Comparison of ENCODE assay signal across 11 cellular contexts in genomic region chr9:77846957-77847574, GRCh38.
DNase-seq lines count a peak whose midpoint lies in the region; ATAC-seq and TF ChIP-seq lines count a peak whose summit lies in the region.
"Had no signal": no experiment of that assay in that cellular context is flagged by ENCODE, and none has a peak within 500 bp of the region (broad histone marks: within the 10 kb centered on the region; RNA-seq: fewer than 3 reads in every experiment).

No MANE protein-coding gene starts in this region.

- TF ChIP-seq CTCF in DND-41 (IDR thresholded peaks at IDR 0.05; ENCODE audit: borderline replicate concordance, extremely low read depth, low read length, poor library complexity, severe bottlenecking) (no peak), SK-N-SH (IDR thresholded peaks at IDR 0.05) (no peak), esophagus muscularis mucosa (IDR thresholded peaks at IDR 0.05) (no peak), parathyroid adenoma (IDR thresholded peaks at IDR 0.05) (no peak)

- TF ChIP-seq EP300 in SK-N-SH (IDR thresholded peaks at IDR 0.05; ENCODE audit: borderline replicate concordance in 1 of 2, low read depth in 1 of 2, low read length in 1 of 2) = no peak
- no peak for TF ChIP-seq EP300 in esophagus muscularis mucosa (IDR thresholded peaks at IDR 0.05)

- no peaks in the 10 kb centered on the region for H3K9me2 ChIP-seq in SK-N-SH

- CTCF ChIA-PET in SK-N-SH (lab: Yijun Ruan, JAX) = no interaction called here
- CTCF ChIA-PET in activated CD4-positive, alpha-beta T cell treated with anti-CD3 and anti-CD28 coated beads for 36 hours (lab: Charles Lee) = interaction anchor here (1.0 to 1.1 kb wide), 2 partner anchors 8 to 9 kb away, joined by 3 read pairs; no protein-coding TSS in a partner anchor

- intact Hi-C loops in esophagus muscularis mucosa (cut with DNase I) = no loop called here
- intact Hi-C loops in activated CD4-positive, alpha-beta T cell treated with anti-CD3 and anti-CD28 coated beads for 36 hours (cut with DNase I, micrococcal nuclease) = loop anchor here in 1 of 2 experiments (10.0 kb wide), 1 partner anchor 278 kb away; no protein-coding TSS in a partner anchor

- H3K27ac ChIP-seq in DND-41 (ENCODE audit: low read length) (peak overlapping the region; percentile 38), SK-N-SH (ENCODE audit: low read depth in 2 of 2, low read length in 1 of 2) (peak overlapping the region in 1 of 2 experiments; percentile 55; a peak in 3 of 4 replicates), esophagus muscularis mucosa (replicated peaks in 1 of 4) (peak overlapping the region; percentile 59 to 79 (median 73)), parathyroid adenoma (peak overlapping the region; percentile 42)
- H3K27ac ChIP-seq: C4-2B had no signal

- H3K36me3 ChIP-seq in DND-41 (ENCODE audit: insufficient read depth, low read length) (0 out of 2 replicates have a peak, but pooled peaks cover 5% of the 10 kb centered on the region), SK-N-SH (replicated peaks in 1 of 2; ENCODE audit: control insufficient read depth in 1 of 2, insufficient read depth in 2 of 2, low read length in 1 of 2) (no peaks in the 10 kb centered on the region), esophagus muscularis mucosa (no peaks in the 10 kb centered on the region), parathyroid adenoma (ENCODE audit: control insufficient read depth, insufficient read depth, low read length) (no peaks in the 10 kb centered on the region)

- POLR2A ChIA-PET in SK-N-SH (lab: Yijun Ruan, JAX) = no interaction called here
- POLR2A ChIA-PET in activated CD4-positive, alpha-beta T cell treated with anti-CD3 and anti-CD28 coated beads for 36 hours (lab: Charles Lee) = no interaction called here

- H3K4me3 ChIP-seq in DND-41 (ENCODE audit: low read depth in 1 of 2, low read length in 2 of 2) = no peak overlapping the region
- no peak overlapping the region; a peak in 1 of 4 replicates for H3K4me3 ChIP-seq in SK-N-SH (ENCODE audit: low read depth in 2 of 2, low read length in 1 of 2)
- H3K4me3 ChIP-seq in esophagus muscularis mucosa = no peak overlapping the region
- H3K4me3 ChIP-seq in parathyroid adenoma (ENCODE audit: low read depth, low read length) = no peak overlapping the region
- H3K4me3 ChIP-seq: GM23338 had no signal

- H3K27me3 Mint-ChIP-seq in activated CD4-positive, alpha-beta T cell treated with anti-CD3 and anti-CD28 coated beads for 36 hours = no peaks in the 10 kb centered on the region

- H3K79me2 ChIP-seq in DND-41 (ENCODE audit: insufficient read depth, low read length) = peaks cover 96% of the 10 kb centered on the region
- H3K79me2 ChIP-seq in SK-N-SH (ENCODE audit: insufficient read depth) = peaks cover 57% of the 10 kb centered on the region; the same call in 1 of the 2 replicates
- no peaks in the 10 kb centered on the region for H3K79me2 ChIP-seq in parathyroid adenoma

- ATAC-seq in DND-41 (ENCODE audit: insufficient read depth, low read depth) (peak; percentile 76), GM19035 (IDR thresholded peaks at IDR 0.05; ENCODE audit: unreplicated experiment) (no peak)
- ATAC-seq in activated CD4-positive, alpha-beta T cell treated with anti-CD3 and anti-CD28 coated beads for 36 hours = no peak
- ATAC-seq: GM23338 had no signal

- H3K36me3 Mint-ChIP-seq in activated CD4-positive, alpha-beta T cell treated with anti-CD3 and anti-CD28 coated beads for 36 hours (ENCODE audit: low read depth) = no peaks in the 10 kb centered on the region
- H3K36me3 Mint-ChIP-seq: immature natural killer cell had no signal

- H3K9me3 Mint-ChIP-seq in activated CD4-positive, alpha-beta T cell treated with anti-CD3 and anti-CD28 coated beads for 36 hours (ENCODE audit: low read depth) = no peaks in the 10 kb centered on the region
- H3K9me3 Mint-ChIP-seq: GM23338, immature natural killer cell had no signal

- H3K9me3 ChIP-seq in DND-41 (ENCODE audit: insufficient read depth, low read length, severe bottlenecking) (no peaks in the 10 kb centered on the region), SK-N-SH (no peaks in the 10 kb centered on the region), esophagus muscularis mucosa (no peaks in the 10 kb centered on the region), parathyroid adenoma (ENCODE audit: control insufficient read depth, low read length) (no peaks in the 10 kb centered on the region)

- no peak overlapping the region for H2AFZ ChIP-seq in DND-41 (ENCODE audit: low read depth, low read length)
- H2AFZ ChIP-seq in SK-N-SH (ENCODE audit: low read depth) = no peak overlapping the region
- no peak overlapping the region for H2AFZ ChIP-seq in parathyroid adenoma
- H2AFZ ChIP-seq: GM23338 had no signal

- no peak overlapping the region for H3K4me3 Mint-ChIP-seq in activated CD4-positive, alpha-beta T cell treated with anti-CD3 and anti-CD28 coated beads for 36 hours
- H3K4me3 Mint-ChIP-seq: GM23338, immature natural killer cell had no signal

- no peak for TF ChIP-seq POLR2A in esophagus muscularis mucosa (IDR thresholded peaks at IDR 0.05; ENCODE audit: low read depth)

- H3K27me3 ChIP-seq in DND-41 (ENCODE audit: insufficient read depth, low read length, poor library complexity) (no peaks in the 10 kb centered on the region), SK-N-SH (ENCODE audit: insufficient read depth) (no peaks in the 10 kb centered on the region), esophagus muscularis mucosa (no peaks in the 10 kb centered on the region), parathyroid adenoma (ENCODE audit: control insufficient read depth, insufficient read depth, low read length) (no peaks in the 10 kb centered on the region)

- H3K4me2 ChIP-seq in DND-41 (ENCODE audit: insufficient read depth, low read length) (no peak overlapping the region), SK-N-SH (peak overlapping the region; percentile 59), parathyroid adenoma (ENCODE audit: low read length) (no peak overlapping the region)
- H3K4me2 ChIP-seq: GM23338 had no signal

- peaks cover 24% of the 10 kb centered on the region for H4K20me1 ChIP-seq in DND-41 (ENCODE audit: insufficient read depth, low read length)
- H4K20me1 ChIP-seq in SK-N-SH (ENCODE audit: insufficient read depth) = peaks cover 3% of the 10 kb centered on the region; the same call in 1 of the 2 replicates

- no peak overlapping the region for H3K9ac ChIP-seq in DND-41 (ENCODE audit: low read depth, low read length)
- no peak overlapping the region for H3K9ac ChIP-seq in SK-N-SH
- no peak overlapping the region for H3K9ac ChIP-seq in parathyroid adenoma

- H3K4me1 Mint-ChIP-seq in activated CD4-positive, alpha-beta T cell treated with anti-CD3 and anti-CD28 coated beads for 36 hours = peaks cover 27% of the 10 kb centered on the region

- peak; percentile 57 for DNase-seq in DND-41
- DNase-seq in SK-N-SH = no peak
- no peak for DNase-seq in esophagus muscularis mucosa (ENCODE audit: extremely low spot score)
- no peak for DNase-seq in HuH-7.5 (ENCODE audit: low spot score)
- DNase-seq in activated CD4-positive, alpha-beta T cell treated with anti-CD3 and anti-CD28 coated beads for 36 hours = no peak
- DNase-seq in NCI-H510A treated with DMSO at 0.1 percent for 48 hours (lab: John Stamatoyannopoulos, UW) = no peak
- DNase-seq: immature natural killer cell had no signal

- H3K27ac Mint-ChIP-seq in activated CD4-positive, alpha-beta T cell treated with anti-CD3 and anti-CD28 coated beads for 36 hours = no peak overlapping the region

- H3K4me1 ChIP-seq in DND-41 (ENCODE audit: insufficient read depth, low read length) = peaks cover 61% of the 10 kb centered on the region
- peaks cover 37 to 54% of the 10 kb centered on the region in 2 experiments; a peak in 3 of 4 replicates for H3K4me1 ChIP-seq in SK-N-SH (ENCODE audit: control insufficient read depth in 1 of 2, insufficient read depth in 2 of 2, low read depth in 1 of 2, low read length in 1 of 2)
- peaks cover 42 to 66% (median 66%) of the 10 kb centered on the region in 4 donors for H3K4me1 ChIP-seq in esophagus muscularis mucosa
- H3K4me1 ChIP-seq in parathyroid adenoma = no peaks in the 10 kb centered on the region

- peaks cover 10% of the 10 kb centered on the region for H3F3A ChIP-seq in SK-N-SH (replicated peaks; ENCODE audit: insufficient read depth)

- no peak for TF ChIP-seq RAD21 in SK-N-SH (IDR thresholded peaks at IDR 0.05; ENCODE audit: low read length)

- WGBS in SK-N-SH (ENCODE audit: low lambda C conversion rate) = 81% methylated on average over 11 of the region's 11 CpGs
- 52% methylated on average over 11 of the region's 11 CpGs for WGBS in esophagus muscularis mucosa

TF ChIP-seq in SK-N-SH, 30 proteins besides CTCF, POLR2A, EP300 and RAD21:
- TF ChIP-seq REST (IDR thresholded peaks at IDR 0.05; ENCODE audit: low read depth, low read length) = no peak
- TF ChIP-seq NRF1 (IDR thresholded peaks at IDR 0.05; ENCODE audit: low read depth, low read length) = no peak
- 0 out of 2 replicates have a peak, but pooled peaks have one; percentile 4 for TF ChIP-seq TCF12 (IDR thresholded peaks at IDR 0.05)
